In genomic region chr16:1612320-1613111, GRCh38 we compare ENCODE assay signal across 8 cellular contexts. TPM values are rescaled to one million over a fixed set of nuclear protein-coding genes. Genes with fewer than 3 reads are reported as not detected.
DNase-seq lines count a peak whose midpoint lies in the region; ATAC-seq and TF ChIP-seq lines count a peak whose summit lies in the region.

Gene CRAMP1 (plus strand): TSS chr16:1612360. CDS start chr16:1614640, 2,280 bp downstream.

- in situ Hi-C loops in astrocyte of the cerebellum (cut with HindIII; ENCODE audit: low sequenced_read_pairs), result no loop called here

- POLR2A ChIA-PET in BJ (lab: Charles Lee), result interaction anchor here (0.7 kb wide), 1 partner anchor 313 kb away, joined by 7 read pairs; no protein-coding TSS in a partner anchor

- no peak for DNase-seq in BJ (ENCODE audit: low read depth)
- DNase-seq in GM20000 (ENCODE audit: low spot score), result peak; percentile 50
- DNase-seq in M059J (ENCODE audit: low read depth), result peak; percentile 28
- no peak for DNase-seq in astrocyte of the cerebellum (ENCODE audit: low read depth)
- peak; percentile 19 for DNase-seq in iPS-NIHi7 (ENCODE audit: extremely low spot score)
- DNase-seq in stimulated activated CD4-positive, alpha-beta T cell treated with anti-CD3 and anti-CD28 coated beads, Interleukin-4, amount 100 ng/mL, for 1 hour, result peak; percentile 14
- no peak for DNase-seq in GM19238 (ENCODE audit: insufficient read length, low spot score)

- peak within 1 kb of the TSS; percentile 87 for H3K4me3 ChIP-seq in BJ (ENCODE audit: low read depth, low read length)
- H3K4me3 ChIP-seq in astrocyte of the cerebellum (ENCODE audit: low read depth, low read length), result peak within 1 kb of the TSS; percentile 84

- no peak for ATAC-seq in HG02973 (IDR thresholded peaks at IDR 0.05; ENCODE audit: unreplicated experiment)

- CTCF ChIA-PET in BJ (lab: Yijun Ruan, JAX), result no interaction called here

- H3K27me3 ChIP-seq in BJ (ENCODE audit: control insufficient read depth, insufficient read depth, low read length), result no peaks in the 10 kb centered on the region

- TF ChIP-seq CTCF in BJ (IDR thresholded peaks at IDR 0.05; ENCODE audit: insufficient read depth, low read depth, low read length), result no peak
- no peak for TF ChIP-seq CTCF in GM20000 (IDR thresholded peaks at IDR 0.05; ENCODE audit: extremely low read depth, missing control alignments)
- no peak for TF ChIP-seq CTCF in astrocyte of the cerebellum (IDR thresholded peaks at IDR 0.05; ENCODE audit: low read depth, low read length, missing control alignments)

- peaks cover 6% of the 10 kb centered on the region for H3K36me3 ChIP-seq in BJ (ENCODE audit: control insufficient read depth, insufficient read depth, low read length)

RNA-seq across cellular contexts. Expression of gene CRAMP1, which starts in this region (rescaled TPM):
- polyA plus RNA-seq in BJ (2011; rRNA removed), result 5.2 and 8.0 TPM in 2 replicates
- 9.2 and 9.4 TPM in 2 replicates for polyA minus RNA-seq in BJ (2011; rRNA and poly(A)+ RNA removed)
- total RNA-seq in M059J (2014; rRNA removed; shearing (Covaris generic)), result 4.9 and 5.9 TPM in 2 replicates

Comparison
In these comparisons a context has a peak if more than half of its experiments do, and no peak if none do; other contexts are left out.
1. DNase-seq: peak in GM20000 (single experiment), M059J (single experiment), iPS-NIHi7 (single experiment) and stimulated activated CD4-positive, alpha-beta T cell treated with anti-CD3 and anti-CD28 coated beads, Interleukin-4, amount 100 ng/mL, for 1 hour (single experiment); none in BJ (single experiment), astrocyte of the cerebellum (single experiment) and GM19238 (single experiment).